In genomic region chr1:151007853-151008243, GRCh38 we compare ENCODE assay signal across 9 cellular contexts. TPM values are rescaled to one million over a fixed set of nuclear protein-coding genes. Genes with fewer than 3 reads are reported as not detected.
DNase-seq lines count a peak whose midpoint lies in the region; ATAC-seq and TF ChIP-seq lines count a peak whose summit lies in the region.
"Had no signal": no experiment of that assay in that cellular context is flagged by ENCODE, and none has a peak within 500 bp of the region (broad histone marks: within the 10 kb centered on the region; RNA-seq: fewer than 3 reads in every experiment).

No MANE protein-coding gene starts in this region.

- H3K27ac ChIP-seq in A673 (ENCODE audit: low read depth, low read length, poor library complexity, severe bottlenecking): peak overlapping the region; percentile 90
- peak overlapping the region; percentile 94 to 96 for H3K27ac ChIP-seq in breast epithelium
- peak overlapping the region; percentile 95 for H3K27ac ChIP-seq in muscle layer of duodenum (ENCODE audit: low read length)

- CTCF ChIA-PET in A673 (lab: Charles Lee): no interaction called here

- H3K36me3 ChIP-seq in A673 (ENCODE audit: insufficient read depth, low read length, poor library complexity, severe bottlenecking) (no peaks in the 10 kb centered on the region), breast epithelium (no peaks in the 10 kb centered on the region), muscle layer of duodenum (ENCODE audit: control insufficient read depth in 1 of 2, insufficient read depth in 2 of 2, low read length in 2 of 2) (peaks cover 0 to 7% of the 10 kb centered on the region in 2 donors)

- H3K9me3 ChIP-seq in A673 (ENCODE audit: low read depth, low read length, poor library complexity, severe bottlenecking) (no peaks in the 10 kb centered on the region), breast epithelium (no peaks in the 10 kb centered on the region), muscle layer of duodenum (ENCODE audit: control insufficient read depth in 1 of 2, low read length in 2 of 2) (no peaks in the 10 kb centered on the region)

- no TSS peak for BruUV-seq in A673 (replicated peaks; lab: Mats Ljungman, UMichigan)

- peak overlapping the region; percentile 95 for H3K4me3 ChIP-seq in A673 (ENCODE audit: low read depth, low read length, poor library complexity, severe bottlenecking)
- H3K4me3 ChIP-seq in breast epithelium: peak overlapping the region; percentile 60 to 83 (median 66)
- H3K4me3 ChIP-seq in muscle layer of duodenum (ENCODE audit: low read depth in 1 of 2, low read length in 2 of 2): peak overlapping the region; percentile 78 to 88

- DNase-seq in A673 (ENCODE audit: low spot score) (no peak), breast epithelium (ENCODE audit: low spot score in 2 of 2) (no peak)

- no peaks in the 10 kb centered on the region for H3K27me3 ChIP-seq in A673 (replicated peaks; ENCODE audit: insufficient read depth, low read depth, low read length, poor library complexity)
- H3K27me3 ChIP-seq in breast epithelium: no peaks in the 10 kb centered on the region
- no peaks in the 10 kb centered on the region for H3K27me3 ChIP-seq in muscle layer of duodenum (ENCODE audit: low read depth, low read length)

- intact Hi-C loops in A673 (cut with micrococcal nuclease; ENCODE audit: unreplicated experiment) (no loop called here), breast epithelium (cut with DNase I; ENCODE audit: low total_unique reads) (no loop called here)

- POLR2A ChIA-PET in A673 (lab: Charles Lee; ENCODE audit: low non-redundant PET): no interaction called here

- peak; percentile 5 for ATAC-seq in HG03439 (IDR thresholded peaks at IDR 0.05; ENCODE audit: unreplicated experiment)
- ATAC-seq in HG02884 (IDR thresholded peaks at IDR 0.05; ENCODE audit: unreplicated experiment): no peak
- ATAC-seq in GM21447 (IDR thresholded peaks at IDR 0.05; ENCODE audit: unreplicated experiment): no peak
- no peak for ATAC-seq in HG02870 (IDR thresholded peaks at IDR 0.05; ENCODE audit: unreplicated experiment)
- no peak for ATAC-seq in HG02970 (IDR thresholded peaks at IDR 0.05; ENCODE audit: low FRiP score, unreplicated experiment)

- TF ChIP-seq CTCF in A673 (conservative IDR thresholded peaks at IDR 0.05; ENCODE audit: low read depth, low read length) (no peak), breast epithelium (IDR thresholded peaks at IDR 0.05) (no peak)

- H3K4me1 ChIP-seq in A673 (ENCODE audit: insufficient read depth, low read length, poor library complexity, severe bottlenecking) (peaks cover 24% of the 10 kb centered on the region), breast epithelium (peaks cover 0 to 29% of the 10 kb centered on the region in 2 donors), muscle layer of duodenum (ENCODE audit: control insufficient read depth in 1 of 2, insufficient read depth in 2 of 2, low read length in 2 of 2) (peaks cover 22 to 54% of the 10 kb centered on the region in 2 donors)

- TF ChIP-seq POLR2A in breast epithelium (IDR thresholded peaks at IDR 0.05): no peak

RNA-seq across cellular contexts. Expression of gene PRUNE1, which starts 0.4 kb away (rescaled TPM):
- total RNA-seq in A673 (2021) (19.3 and 21.4 TPM in 2 replicates), breast epithelium (10 to 100 TPM; 21.6 to 34.1 (median 32.8) TPM)

RNA-seq across cellular contexts. Expression of gene MINDY1, which starts 1.1 kb away (rescaled TPM):
- total RNA-seq in A673 (2021) (11.6 and 16.9 TPM in 2 replicates), breast epithelium (10 to 100 TPM; 26.2 to 33.5 (median 26.5) TPM)

RNA-seq across cellular contexts. Expression of gene ANXA9, which starts 25.8 kb away (rescaled TPM):
- total RNA-seq in A673 (2021): not detected in 2 replicates
- total RNA-seq in breast epithelium: 10 to 100 TPM in 1 of 3 donors, 1 to 10 TPM in 1, not detected in 1; 3.6 to 13.0 TPM
- total RNA-seq: T-helper 2 cell treated with Interferon-gamma antibody and Interleukin-4, amounts not matched to agents 100 ng/mL and 5 ng/mL, for 36 hours had no signal

RNA-seq across cellular contexts. Expression of gene BNIPL, which starts 28.5 kb away (rescaled TPM):
- total RNA-seq in A673 (2021) (1.5 and 3.5 TPM in 2 replicates), breast epithelium (10 to 100 TPM in 2 of 3 donors, under 1 TPM in 1; 0.16 to 47.1 (median 17.0) TPM)

RNA-seq across cellular contexts. Expression of gene CERS2, which starts 33.2 kb away (rescaled TPM):
- total RNA-seq in A673 (2021) (222 and 239 TPM in 2 replicates), breast epithelium (100 to 1,000 TPM; 121 to 131 (median 128) TPM)
